1 cellular context compared by ENCODE assay signal in genomic region chr1:246724001-246724724, GRCh38.
A peak's percentile ranks its signal among the peaks of the same experiment; 100 is the strongest.
TF ChIP-seq lines count a peak whose summit lies in the region.

A gene with protein sequence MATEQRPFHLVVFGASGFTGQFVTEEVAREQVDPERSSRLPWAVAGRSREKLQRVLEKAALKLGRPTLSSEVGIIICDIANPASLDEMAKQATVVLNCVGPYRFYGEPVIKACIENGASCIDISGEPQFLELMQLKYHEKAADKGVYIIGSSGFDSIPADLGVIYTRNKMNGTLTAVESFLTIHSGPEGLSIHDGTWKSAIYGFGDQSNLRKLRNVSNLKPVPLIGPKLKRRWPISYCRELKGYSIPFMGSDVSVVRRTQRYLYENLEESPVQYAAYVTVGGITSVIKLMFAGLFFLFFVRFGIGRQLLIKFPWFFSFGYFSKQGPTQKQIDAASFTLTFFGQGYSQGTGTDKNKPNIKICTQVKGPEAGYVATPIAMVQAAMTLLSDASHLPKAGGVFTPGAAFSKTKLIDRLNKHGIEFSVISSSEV (plus strand): TSS chr1:246724409. CDS start chr1:246724423, 14 bp downstream.

TF ChIP-seq in K562, 482 proteins besides CTCF, POLR2A, EP300 and RAD21 (continued from another document and continues in another):
- no peak for TF ChIP-seq REST (CRISPR knock-in tag; IDR thresholded peaks at IDR 0.05; ENCODE audit: low read depth)
- TF ChIP-seq, protein P1, sequence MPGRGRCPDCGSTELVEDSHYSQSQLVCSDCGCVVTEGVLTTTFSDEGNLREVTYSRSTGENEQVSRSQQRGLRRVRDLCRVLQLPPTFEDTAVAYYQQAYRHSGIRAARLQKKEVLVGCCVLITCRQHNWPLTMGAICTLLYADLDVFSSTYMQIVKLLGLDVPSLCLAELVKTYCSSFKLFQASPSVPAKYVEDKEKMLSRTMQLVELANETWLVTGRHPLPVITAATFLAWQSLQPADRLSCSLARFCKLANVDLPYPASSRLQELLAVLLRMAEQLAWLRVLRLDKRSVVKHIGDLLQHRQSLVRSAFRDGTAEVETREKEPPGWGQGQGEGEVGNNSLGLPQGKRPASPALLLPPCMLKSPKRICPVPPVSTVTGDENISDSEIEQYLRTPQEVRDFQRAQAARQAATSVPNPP (IDR thresholded peaks at IDR 0.05; ENCODE audit: borderline replicate concordance, insufficient read depth, insufficient read length) = no peak
- TF ChIP-seq, protein P2, sequence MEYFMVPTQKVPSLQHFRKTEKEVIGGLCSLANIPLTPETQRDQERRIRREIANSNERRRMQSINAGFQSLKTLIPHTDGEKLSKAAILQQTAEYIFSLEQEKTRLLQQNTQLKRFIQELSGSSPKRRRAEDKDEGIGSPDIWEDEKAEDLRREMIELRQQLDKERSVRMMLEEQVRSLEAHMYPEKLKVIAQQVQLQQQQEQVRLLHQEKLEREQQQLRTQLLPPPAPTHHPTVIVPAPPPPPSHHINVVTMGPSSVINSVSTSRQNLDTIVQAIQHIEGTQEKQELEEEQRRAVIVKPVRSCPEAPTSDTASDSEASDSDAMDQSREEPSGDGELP (CRISPR knock-in tag; IDR thresholded peaks at IDR 0.05; ENCODE audit: borderline replicate concordance) = peak; percentile 49; the same call in 1 of the 2 replicates
- no peak for TF ChIP-seq KLF6 (CRISPR knock-in tag; IDR thresholded peaks at IDR 0.05; ENCODE audit: borderline replicate concordance)
- 0 out of 2 replicates have a peak, but pooled peaks have one; percentile 28 for TF ChIP-seq ZNF165 (CRISPR knock-in tag; IDR thresholded peaks at IDR 0.05; ENCODE audit: borderline replicate concordance)
- TF ChIP-seq, protein P3, sequence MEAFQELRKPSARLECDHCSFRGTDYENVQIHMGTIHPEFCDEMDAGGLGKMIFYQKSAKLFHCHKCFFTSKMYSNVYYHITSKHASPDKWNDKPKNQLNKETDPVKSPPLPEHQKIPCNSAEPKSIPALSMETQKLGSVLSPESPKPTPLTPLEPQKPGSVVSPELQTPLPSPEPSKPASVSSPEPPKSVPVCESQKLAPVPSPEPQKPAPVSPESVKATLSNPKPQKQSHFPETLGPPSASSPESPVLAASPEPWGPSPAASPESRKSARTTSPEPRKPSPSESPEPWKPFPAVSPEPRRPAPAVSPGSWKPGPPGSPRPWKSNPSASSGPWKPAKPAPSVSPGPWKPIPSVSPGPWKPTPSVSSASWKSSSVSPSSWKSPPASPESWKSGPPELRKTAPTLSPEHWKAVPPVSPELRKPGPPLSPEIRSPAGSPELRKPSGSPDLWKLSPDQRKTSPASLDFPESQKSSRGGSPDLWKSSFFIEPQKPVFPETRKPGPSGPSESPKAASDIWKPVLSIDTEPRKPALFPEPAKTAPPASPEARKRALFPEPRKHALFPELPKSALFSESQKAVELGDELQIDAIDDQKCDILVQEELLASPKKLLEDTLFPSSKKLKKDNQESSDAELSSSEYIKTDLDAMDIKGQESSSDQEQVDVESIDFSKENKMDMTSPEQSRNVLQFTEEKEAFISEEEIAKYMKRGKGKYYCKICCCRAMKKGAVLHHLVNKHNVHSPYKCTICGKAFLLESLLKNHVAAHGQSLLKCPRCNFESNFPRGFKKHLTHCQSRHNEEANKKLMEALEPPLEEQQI (IDR thresholded peaks at IDR 0.05) = no peak
- peak; percentile 39 to 62; a peak in 2 of 4 replicates for TF ChIP-seq MAZ (CRISPR knock-in tag; conservative IDR thresholded peaks at IDR 0.05 in 1 of 2, IDR thresholded peaks at IDR 0.05 in 1 of 2)
- no peak for TF ChIP-seq ZNF398 (CRISPR knock-in tag; IDR thresholded peaks at IDR 0.05)
- no peak for TF ChIP-seq ZNF316 (IDR thresholded peaks at IDR 0.05)
- peak; percentile 45 for TF ChIP-seq POLR2B (IDR thresholded peaks at IDR 0.05; ENCODE audit: low read depth, partially characterized antibody)
- no peak for TF ChIP-seq ZNF239 (CRISPR knock-in tag; IDR thresholded peaks at IDR 0.05)
- peak; percentile 86 for TF ChIP-seq PCBP1 (IDR thresholded peaks at IDR 0.05; ENCODE audit: low read depth, low read length, poor library complexity, severe bottlenecking)
- no peak for TF ChIP-seq PTTG1 (tag; IDR thresholded peaks at IDR 0.05; ENCODE audit: low read depth)
- no peak for TF ChIP-seq HMGN3 (IDR thresholded peaks at IDR 0.05; ENCODE audit: borderline replicate concordance, extremely low read depth, insufficient read length, low read depth, low read length)
- TF ChIP-seq, protein P4, sequence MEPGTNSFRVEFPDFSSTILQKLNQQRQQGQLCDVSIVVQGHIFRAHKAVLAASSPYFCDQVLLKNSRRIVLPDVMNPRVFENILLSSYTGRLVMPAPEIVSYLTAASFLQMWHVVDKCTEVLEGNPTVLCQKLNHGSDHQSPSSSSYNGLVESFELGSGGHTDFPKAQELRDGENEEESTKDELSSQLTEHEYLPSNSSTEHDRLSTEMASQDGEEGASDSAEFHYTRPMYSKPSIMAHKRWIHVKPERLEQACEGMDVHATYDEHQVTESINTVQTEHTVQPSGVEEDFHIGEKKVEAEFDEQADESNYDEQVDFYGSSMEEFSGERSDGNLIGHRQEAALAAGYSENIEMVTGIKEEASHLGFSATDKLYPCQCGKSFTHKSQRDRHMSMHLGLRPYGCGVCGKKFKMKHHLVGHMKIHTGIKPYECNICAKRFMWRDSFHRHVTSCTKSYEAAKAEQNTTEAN (CRISPR knock-in tag; IDR thresholded peaks at IDR 0.05) = no peak
- no peak for TF ChIP-seq CEBPB (tag; IDR thresholded peaks at IDR 0.05)
- no peak for TF ChIP-seq PRMT5 (CRISPR knock-in tag; IDR thresholded peaks at IDR 0.05)
- TF ChIP-seq, protein P5, sequence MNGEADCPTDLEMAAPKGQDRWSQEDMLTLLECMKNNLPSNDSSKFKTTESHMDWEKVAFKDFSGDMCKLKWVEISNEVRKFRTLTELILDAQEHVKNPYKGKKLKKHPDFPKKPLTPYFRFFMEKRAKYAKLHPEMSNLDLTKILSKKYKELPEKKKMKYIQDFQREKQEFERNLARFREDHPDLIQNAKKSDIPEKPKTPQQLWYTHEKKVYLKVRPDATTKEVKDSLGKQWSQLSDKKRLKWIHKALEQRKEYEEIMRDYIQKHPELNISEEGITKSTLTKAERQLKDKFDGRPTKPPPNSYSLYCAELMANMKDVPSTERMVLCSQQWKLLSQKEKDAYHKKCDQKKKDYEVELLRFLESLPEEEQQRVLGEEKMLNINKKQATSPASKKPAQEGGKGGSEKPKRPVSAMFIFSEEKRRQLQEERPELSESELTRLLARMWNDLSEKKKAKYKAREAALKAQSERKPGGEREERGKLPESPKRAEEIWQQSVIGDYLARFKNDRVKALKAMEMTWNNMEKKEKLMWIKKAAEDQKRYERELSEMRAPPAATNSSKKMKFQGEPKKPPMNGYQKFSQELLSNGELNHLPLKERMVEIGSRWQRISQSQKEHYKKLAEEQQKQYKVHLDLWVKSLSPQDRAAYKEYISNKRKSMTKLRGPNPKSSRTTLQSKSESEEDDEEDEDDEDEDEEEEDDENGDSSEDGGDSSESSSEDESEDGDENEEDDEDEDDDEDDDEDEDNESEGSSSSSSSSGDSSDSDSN (IDR thresholded peaks at IDR 0.05; ENCODE audit: borderline replicate concordance in 1 of 2, low read depth in 2 of 2, low read length in 2 of 2) = peak in 1 of 2 experiments; percentile 48; a peak in 2 of 4 replicates
- TF ChIP-seq ZNF282 (CRISPR knock-in tag; IDR thresholded peaks at IDR 0.05) = no peak
- TF ChIP-seq, protein P6, sequence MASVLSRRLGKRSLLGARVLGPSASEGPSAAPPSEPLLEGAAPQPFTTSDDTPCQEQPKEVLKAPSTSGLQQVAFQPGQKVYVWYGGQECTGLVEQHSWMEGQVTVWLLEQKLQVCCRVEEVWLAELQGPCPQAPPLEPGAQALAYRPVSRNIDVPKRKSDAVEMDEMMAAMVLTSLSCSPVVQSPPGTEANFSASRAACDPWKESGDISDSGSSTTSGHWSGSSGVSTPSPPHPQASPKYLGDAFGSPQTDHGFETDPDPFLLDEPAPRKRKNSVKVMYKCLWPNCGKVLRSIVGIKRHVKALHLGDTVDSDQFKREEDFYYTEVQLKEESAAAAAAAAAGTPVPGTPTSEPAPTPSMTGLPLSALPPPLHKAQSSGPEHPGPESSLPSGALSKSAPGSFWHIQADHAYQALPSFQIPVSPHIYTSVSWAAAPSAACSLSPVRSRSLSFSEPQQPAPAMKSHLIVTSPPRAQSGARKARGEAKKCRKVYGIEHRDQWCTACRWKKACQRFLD (CRISPR knock-in tag; IDR thresholded peaks at IDR 0.05) = 0 out of 2 replicates have a peak, but pooled peaks have one; percentile 20
- TF ChIP-seq ZBTB2 (IDR thresholded peaks at IDR 0.05) = no peak
- peak; percentile 88 for TF ChIP-seq RBFOX2 (IDR thresholded peaks at IDR 0.05; ENCODE audit: low read depth, low read length)
- no peak for TF ChIP-seq NFIC (IDR thresholded peaks at IDR 0.05)
- TF ChIP-seq ZNF512 (tag; IDR thresholded peaks at IDR 0.05) = no peak
- TF ChIP-seq FIP1L1 (IDR thresholded peaks at IDR 0.05; ENCODE audit: low read depth, low read length, poor library complexity, severe bottlenecking) = peak; percentile 72
- no peak for TF ChIP-seq NCOR1 (IDR thresholded peaks at IDR 0.05)
- TF ChIP-seq HNRNPLL (IDR thresholded peaks at IDR 0.05; ENCODE audit: low read depth, low read length, poor library complexity, severe bottlenecking) = peak; percentile 61
- no peak for TF ChIP-seq RBM25 (IDR thresholded peaks at IDR 0.05; ENCODE audit: low read depth, low read length, severe bottlenecking)
- peak; percentile 82 for TF ChIP-seq SAFB (IDR thresholded peaks at IDR 0.05; ENCODE audit: borderline replicate concordance, low read depth, low read length)
- 0 out of 2 replicates have a peak, but pooled peaks have one; percentile 2 for TF ChIP-seq CC2D1A (IDR thresholded peaks at IDR 0.05)
- no peak for TF ChIP-seq ZSCAN32 (CRISPR knock-in tag; IDR thresholded peaks at IDR 0.05)
- TF ChIP-seq L3MBTL2 (IDR thresholded peaks at IDR 0.05) = peak; percentile 83
- TF ChIP-seq ESRRA (IDR thresholded peaks at IDR 0.05; ENCODE audit: borderline replicate concordance, low read depth) = 0 out of 2 replicates have a peak, but pooled peaks have one; percentile 11
- TF ChIP-seq CXXC5 (CRISPR knock-in tag; IDR thresholded peaks at IDR 0.05) = peak; percentile 89
- no peak for TF ChIP-seq SRSF9 (IDR thresholded peaks at IDR 0.05; ENCODE audit: borderline replicate concordance, low read depth, low read length)
- TF ChIP-seq RBBP5 (IDR thresholded peaks at IDR 0.05; ENCODE audit: borderline replicate concordance, insufficient read depth, low read length, poor library complexity, severe bottlenecking) = peak; percentile 84
- TF ChIP-seq POLR2AphosphoS5 (IDR thresholded peaks at IDR 0.05; ENCODE audit: control insufficient read depth, insufficient read depth, low read depth, low read length) = peak; percentile 39
- TF ChIP-seq ZNF764 (CRISPR knock-in tag; IDR thresholded peaks at IDR 0.05; ENCODE audit: low read depth) = no peak
- no peak for TF ChIP-seq SRSF7 (optimal IDR thresholded peaks at IDR 0.05; ENCODE audit: low read depth, low read length)
- peak; percentile 38; the same call in 1 of the 2 replicates for TF ChIP-seq MTA3 (IDR thresholded peaks at IDR 0.05; ENCODE audit: borderline replicate concordance)
- TF ChIP-seq ATF7 (IDR thresholded peaks at IDR 0.05) = peak; percentile 3; the same call in 1 of the 2 replicates
